Comparison of ENCODE assay signal across 8 cellular contexts in genomic region chr2:85504434-85505261, GRCh38. TPM values are rescaled to one million over a fixed set of nuclear protein-coding genes. Genes with fewer than 3 reads are reported as not detected.
DNase-seq lines count a peak whose midpoint lies in the region; ATAC-seq and TF ChIP-seq lines count a peak whose summit lies in the region.

No MANE protein-coding gene starts in this region.

- DNase-seq in AG04450 (ENCODE audit: low read depth, low spot score): peak; percentile 71
- peak; percentile 74 for DNase-seq in NB4 (ENCODE audit: low read depth)
- peak; percentile 82 for DNase-seq in amniotic epithelial cell (ENCODE audit: low read depth)
- DNase-seq in kidney epithelial cell (ENCODE audit: low read depth): peak; percentile 97
- DNase-seq in activated T-helper 2 cell treated with anti-CD3 and anti-CD28 coated beads, Interferon-gamma antibody, Interleukin-2, Interleukin-4, amounts not matched to agents 10 μg/mL and 5 μg/mL and 100 μg/mL, durations not matched to agents 14 hours and 24 hours and 36 hours (ENCODE audit: low spot score): no peak
- no peak for DNase-seq in NK-92 treated with Interleukin-12 subunit alpha and Interleukin-12 subunit beta, amount 100 ng/mL, for 24 hours (lab: John Stamatoyannopoulos, UW)
- no peak for DNase-seq in mesothelial cell of epicardium (ENCODE audit: low spot score in 2 of 2, unreplicated experiment in 2 of 2)
- no peak for DNase-seq in activated CD4-positive, alpha-beta T cell treated with anti-CD3 and anti-CD28 coated beads for 36 hours

- peaks cover 5% of the 10 kb centered on the region for H3K27me3 Mint-ChIP-seq in activated T-helper 2 cell treated with anti-CD3 and anti-CD28 coated beads, Interferon-gamma antibody, Interleukin-2, Interleukin-4, amounts not matched to agents 10 μg/mL and 5 μg/mL and 100 μg/mL, durations not matched to agents 14 hours and 24 hours and 36 hours (ENCODE audit: low read depth)
- no peaks in the 10 kb centered on the region for H3K27me3 Mint-ChIP-seq in mesothelial cell of epicardium (ENCODE audit: low read depth)
- H3K27me3 Mint-ChIP-seq in activated CD4-positive, alpha-beta T cell treated with anti-CD3 and anti-CD28 coated beads for 36 hours: no peaks in the 10 kb centered on the region

- H3K27ac Mint-ChIP-seq in activated T-helper 2 cell treated with anti-CD3 and anti-CD28 coated beads, Interferon-gamma antibody, Interleukin-2, Interleukin-4, amounts not matched to agents 10 μg/mL and 5 μg/mL and 100 μg/mL, durations not matched to agents 14 hours and 24 hours and 36 hours: no peak overlapping the region
- H3K27ac Mint-ChIP-seq in mesothelial cell of epicardium: no peak overlapping the region
- H3K27ac Mint-ChIP-seq in activated CD4-positive, alpha-beta T cell treated with anti-CD3 and anti-CD28 coated beads for 36 hours: no peak overlapping the region

- H3K9me3 ChIP-seq in AG04450 (ENCODE audit: control insufficient read depth, insufficient read depth, low read length): no peaks in the 10 kb centered on the region

- no peak overlapping the region for H3K4me3 ChIP-seq in AG04450 (ENCODE audit: low read depth, low read length)
- no peak overlapping the region for H3K4me3 ChIP-seq in NB4 (ENCODE audit: low read depth, low read length)
- H3K4me3 ChIP-seq in kidney epithelial cell (ENCODE audit: low read depth, low read length): no peak overlapping the region

- H3K27me3 ChIP-seq in AG04450 (ENCODE audit: control insufficient read depth, insufficient read depth, low read length) (no peaks in the 10 kb centered on the region), kidney epithelial cell (ENCODE audit: control insufficient read depth, insufficient read depth, low read length) (no peaks in the 10 kb centered on the region)

- no peak for ATAC-seq in activated CD4-positive, alpha-beta T cell treated with anti-CD3 and anti-CD28 coated beads for 36 hours

- no peaks in the 10 kb centered on the region for H3K9me3 Mint-ChIP-seq in activated T-helper 2 cell treated with anti-CD3 and anti-CD28 coated beads, Interferon-gamma antibody, Interleukin-2, Interleukin-4, amounts not matched to agents 10 μg/mL and 5 μg/mL and 100 μg/mL, durations not matched to agents 14 hours and 24 hours and 36 hours
- H3K9me3 Mint-ChIP-seq in mesothelial cell of epicardium: peaks cover 7% of the 10 kb centered on the region
- no peaks in the 10 kb centered on the region for H3K9me3 Mint-ChIP-seq in activated CD4-positive, alpha-beta T cell treated with anti-CD3 and anti-CD28 coated beads for 36 hours (ENCODE audit: low read depth)

- POLR2A ChIA-PET in AG04450 (lab: Yijun Ruan, JAX): interaction anchor here (0.6 to 4.3 kb wide), 7 partner anchors 13 to 156 kb away, joined by 3 to 96 read pairs (median 5); partner anchors contain the start of gene MAT2A
- POLR2A ChIA-PET in activated CD4-positive, alpha-beta T cell treated with anti-CD3 and anti-CD28 coated beads for 36 hours (lab: Charles Lee): no interaction called here

- H3K4me1 Mint-ChIP-seq in activated T-helper 2 cell treated with anti-CD3 and anti-CD28 coated beads, Interferon-gamma antibody, Interleukin-2, Interleukin-4, amounts not matched to agents 10 μg/mL and 5 μg/mL and 100 μg/mL, durations not matched to agents 14 hours and 24 hours and 36 hours (ENCODE audit: low read depth): no peaks in the 10 kb centered on the region
- H3K4me1 Mint-ChIP-seq in mesothelial cell of epicardium: peaks cover 14% of the 10 kb centered on the region
- H3K4me1 Mint-ChIP-seq in activated CD4-positive, alpha-beta T cell treated with anti-CD3 and anti-CD28 coated beads for 36 hours: no peaks in the 10 kb centered on the region

- intact Hi-C loops in activated T-helper 2 cell treated with anti-CD3 and anti-CD28 coated beads, Interferon-gamma antibody, Interleukin-2, Interleukin-4, amounts not matched to agents 10 μg/mL and 5 μg/mL and 100 μg/mL, durations not matched to agents 14 hours and 24 hours and 36 hours (cut with micrococcal nuclease): no loop called here
- intact Hi-C loops in activated CD4-positive, alpha-beta T cell treated with anti-CD3 and anti-CD28 coated beads for 36 hours (cut with DNase I, micrococcal nuclease): no loop called here

- H3K4me3 Mint-ChIP-seq in activated T-helper 2 cell treated with anti-CD3 and anti-CD28 coated beads, Interferon-gamma antibody, Interleukin-2, Interleukin-4, amounts not matched to agents 10 μg/mL and 5 μg/mL and 100 μg/mL, durations not matched to agents 14 hours and 24 hours and 36 hours (ENCODE audit: low read depth): no peak overlapping the region
- no peak overlapping the region for H3K4me3 Mint-ChIP-seq in mesothelial cell of epicardium
- H3K4me3 Mint-ChIP-seq in activated CD4-positive, alpha-beta T cell treated with anti-CD3 and anti-CD28 coated beads for 36 hours: no peak overlapping the region

- no peaks in the 10 kb centered on the region for H3K36me3 Mint-ChIP-seq in activated T-helper 2 cell treated with anti-CD3 and anti-CD28 coated beads, Interferon-gamma antibody, Interleukin-2, Interleukin-4, amounts not matched to agents 10 μg/mL and 5 μg/mL and 100 μg/mL, durations not matched to agents 14 hours and 24 hours and 36 hours (ENCODE audit: low read depth)
- H3K36me3 Mint-ChIP-seq in mesothelial cell of epicardium: no peaks in the 10 kb centered on the region
- no peaks in the 10 kb centered on the region for H3K36me3 Mint-ChIP-seq in activated CD4-positive, alpha-beta T cell treated with anti-CD3 and anti-CD28 coated beads for 36 hours (ENCODE audit: low read depth)

- TF ChIP-seq CTCF in AG04450 (IDR thresholded peaks at IDR 0.05; ENCODE audit: low read depth, low read length): no peak
- no peak for TF ChIP-seq CTCF in NB4 (IDR thresholded peaks at IDR 0.05; ENCODE audit: low read depth, low read length)
- TF ChIP-seq CTCF in kidney epithelial cell (IDR thresholded peaks at IDR 0.05; ENCODE audit: insufficient read depth, low read length, poor library complexity, severe bottlenecking): no peak
- TF ChIP-seq CTCF in mesothelial cell of epicardium (IDR thresholded peaks at IDR 0.05; ENCODE audit: unreplicated experiment): no peak

- CTCF ChIA-PET in AG04450 (lab: Charles Lee): interaction anchor here (0.7 kb wide), 1 partner anchor 34 kb away, joined by 3 read pairs; the partner anchor contains the start of gene MAT2A
- CTCF ChIA-PET in activated CD4-positive, alpha-beta T cell treated with anti-CD3 and anti-CD28 coated beads for 36 hours (lab: Charles Lee): interaction anchor here (0.6 to 1.1 kb wide), 2 partner anchors 26 to 31 kb away, joined by 3 read pairs; no protein-coding TSS in a partner anchor

- no peaks in the 10 kb centered on the region for H3K36me3 ChIP-seq in kidney epithelial cell (ENCODE audit: control insufficient read depth, insufficient read depth, low read length)

- H3K27ac ChIP-seq in AG04450 (ENCODE audit: low read depth, low read length): peak overlapping the region; percentile 78

- TF ChIP-seq POLR2A in NB4 (IDR thresholded peaks at IDR 0.05; ENCODE audit: extremely low read depth, insufficient read length): no peak

RNA-seq across cellular contexts. Expression of gene MAT2A, which starts 34.3 kb away (rescaled TPM):
- polyA plus RNA-seq in AG04450 (2011; rRNA removed): 362 and 409 TPM in 2 replicates
- polyA minus RNA-seq in AG04450 (2011; rRNA and poly(A)+ RNA removed): 184 and 266 TPM in 2 replicates
- total RNA-seq in kidney epithelial cell (147 and 160 TPM in 2 replicates), mesothelial cell of epicardium (263 to 274 TPM (median 271 TPM) in 3 replicates)
- 395 and 403 TPM in 2 replicates for total RNA-seq in activated T-helper 2 cell treated with anti-CD3 and anti-CD28 coated beads, Interferon-gamma antibody, Interleukin-2, Interleukin-4, amounts not matched to agents 10 μg/mL and 5 μg/mL and 100 μg/mL, durations not matched to agents 14 hours and 24 hours and 36 hours
- 100 to 1,000 TPM; 226 to 259 TPM for total RNA-seq in activated CD4-positive, alpha-beta T cell treated with anti-CD3 and anti-CD28 coated beads for 36 hours

RNA-seq across cellular contexts. Expression of gene GGCX, which starts 56.6 kb away (rescaled TPM):
- 44.0 and 53.8 TPM in 2 replicates for polyA plus RNA-seq in AG04450 (2011; rRNA removed)
- 80.2 and 104 TPM in 2 replicates for polyA minus RNA-seq in AG04450 (2011; rRNA and poly(A)+ RNA removed)
- total RNA-seq in kidney epithelial cell (25.7 and 37.0 TPM in 2 replicates), mesothelial cell of epicardium (57.4 to 58.2 TPM (median 57.7 TPM) in 3 replicates)
- 25.1 and 27.0 TPM in 2 replicates for total RNA-seq in activated T-helper 2 cell treated with anti-CD3 and anti-CD28 coated beads, Interferon-gamma antibody, Interleukin-2, Interleukin-4, amounts not matched to agents 10 μg/mL and 5 μg/mL and 100 μg/mL, durations not matched to agents 14 hours and 24 hours and 36 hours
- total RNA-seq in activated CD4-positive, alpha-beta T cell treated with anti-CD3 and anti-CD28 coated beads for 36 hours: 10 to 100 TPM; 20.1 to 22.2 TPM

Comparison
In these comparisons a context has a peak if more than half of its experiments do, and no peak if none do; other contexts are left out.
1. DNase-seq: peak in AG04450 (single experiment), NB4 (single experiment), amniotic epithelial cell (single experiment) and kidney epithelial cell (single experiment); none in activated T-helper 2 cell treated with anti-CD3 and anti-CD28 coated beads, Interferon-gamma antibody, Interleukin-2, Interleukin-4, amounts not matched to agents 10 μg/mL and 5 μg/mL and 100 μg/mL, durations not matched to agents 14 hours and 24 hours and 36 hours (single experiment), NK-92 treated with Interleukin-12 subunit alpha and Interleukin-12 subunit beta, amount 100 ng/mL, for 24 hours (single experiment), mesothelial cell of epicardium (0 of 2) and activated CD4-positive, alpha-beta T cell treated with anti-CD3 and anti-CD28 coated beads for 36 hours (single experiment).